ENCODE assay signal across 8 cellular contexts in the genomic region with DNA sequence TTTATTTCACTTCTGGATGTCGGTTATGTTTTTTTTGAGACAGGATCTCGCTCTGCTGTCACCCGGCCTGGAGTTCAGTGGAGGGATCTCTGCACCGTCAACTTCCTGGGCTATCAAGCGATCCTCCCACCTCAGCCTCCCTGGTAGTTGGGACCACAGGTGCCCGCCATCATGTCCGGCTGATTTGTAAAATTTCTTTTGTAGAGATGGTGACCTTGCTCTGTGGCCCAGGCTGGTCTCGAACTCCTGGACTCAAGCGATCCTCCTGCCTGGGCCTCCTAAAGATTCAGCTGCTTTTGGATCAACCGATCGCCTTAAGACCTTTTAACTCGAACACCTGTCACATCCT. TPM values are rescaled to one million over a fixed set of nuclear protein-coding genes. Genes with fewer than 3 reads are reported as not detected.
DNase-seq lines count a peak whose midpoint lies in the region; ATAC-seq, FAIRE-seq and TF ChIP-seq lines count a peak whose summit lies in the region.

No MANE protein-coding gene starts in this region.

- H3K4me3 ChIP-seq in BLaER1 treated with 17β-estradiol and CSF1 and Interleukin-3, amounts not matched to agents 10 nM and 100 nM = peak overlapping the region; percentile 81 to 98 (median 88)
- peak overlapping the region; percentile 99 for H3K4me3 ChIP-seq in suprapubic skin

- no peak for TF ChIP-seq EP300 in suprapubic skin (IDR thresholded peaks at IDR 0.05)

- TF ChIP-seq CTCF in suprapubic skin (IDR thresholded peaks at IDR 0.05) (no peak), D721Med (IDR thresholded peaks at IDR 0.05; ENCODE audit: insufficient read depth, missing control alignments) (no peak)

- peaks cover 30 to 53% (median 43%) of the 10 kb centered on the region in 10 experiments for H3K4me1 ChIP-seq in BLaER1 treated with 17β-estradiol and CSF1 and Interleukin-3, amounts not matched to agents 10 nM and 100 nM
- H3K4me1 ChIP-seq in suprapubic skin = peaks cover 35% of the 10 kb centered on the region

- peaks cover 6 to 15% of the 10 kb centered on the region in 2 donors for H3K9me3 Mint-ChIP-seq in activated naive CD4-positive, alpha-beta T cell treated with anti-CD3 and anti-CD28 coated beads, Interleukin-2, amount 50 U/mL, for 72 hours

- FAIRE-seq in D721Med (lab: Jason Lieb, UNC) = no peak

- H3K27ac Mint-ChIP-seq in activated naive CD4-positive, alpha-beta T cell treated with anti-CD3 and anti-CD28 coated beads, Interleukin-2, amount 50 U/mL, for 72 hours = peak overlapping the region; percentile 98 to 100

- no peaks in the 10 kb centered on the region for H3K27me3 ChIP-seq in BLaER1 treated with 17β-estradiol and CSF1 and Interleukin-3, amounts not matched to agents 10 nM and 100 nM
- H3K27me3 ChIP-seq in suprapubic skin = no peaks in the 10 kb centered on the region

- WGBS in suprapubic skin = 5% methylated on average over 11 of the region's 12 CpGs

- peak; percentile 0 for ATAC-seq in HG02642 (IDR thresholded peaks at IDR 0.05; ENCODE audit: poor library complexity, unreplicated experiment)
- no peak for ATAC-seq in activated naive CD4-positive, alpha-beta T cell treated with anti-CD3 and anti-CD28 coated beads, Interleukin-2, amount 50 U/mL, for 72 hours
- no peak for ATAC-seq in GM18519 (IDR thresholded peaks at IDR 0.05; ENCODE audit: low FRiP score, unreplicated experiment)

- H3K36me3 ChIP-seq in BLaER1 treated with 17β-estradiol and CSF1 and Interleukin-3, amounts not matched to agents 10 nM and 100 nM = peaks cover 13 to 41% (median 27%) of the 10 kb centered on the region in 11 experiments
- peaks cover 10% of the 10 kb centered on the region for H3K36me3 ChIP-seq in suprapubic skin

- peak overlapping the region; percentile 70 to 91 (median 86) for H3K4me2 ChIP-seq in BLaER1 treated with 17β-estradiol and CSF1 and Interleukin-3, amounts not matched to agents 10 nM and 100 nM

- peaks cover 9 to 18% (median 15%) of the 10 kb centered on the region in 11 experiments; a peak in 21 of 22 replicates for H3K9me3 ChIP-seq in BLaER1 treated with 17β-estradiol and CSF1 and Interleukin-3, amounts not matched to agents 10 nM and 100 nM (replicated peaks in 1 of 11)
- H3K9me3 ChIP-seq in suprapubic skin = no peaks in the 10 kb centered on the region

- peak overlapping the region; percentile 88 to 99 (median 94) for H3K9ac ChIP-seq in BLaER1 treated with 17β-estradiol and CSF1 and Interleukin-3, amounts not matched to agents 10 nM and 100 nM

- peaks cover 13 to 43% (median 37%) of the 10 kb centered on the region in 11 experiments; a peak in 19 of 22 replicates for H4K20me1 ChIP-seq in BLaER1 treated with 17β-estradiol and CSF1 and Interleukin-3, amounts not matched to agents 10 nM and 100 nM

- peak overlapping the region; percentile 87 to 97 (median 91) for H3K27ac ChIP-seq in BLaER1 treated with 17β-estradiol and CSF1 and Interleukin-3, amounts not matched to agents 10 nM and 100 nM
- H3K27ac ChIP-seq in suprapubic skin = peak overlapping the region; percentile 95

- no peak for DNase-seq in activated naive CD4-positive, alpha-beta T cell treated with anti-CD3 and anti-CD28 coated beads, Interleukin-2, amount 50 U/mL, for 72 hours (ENCODE audit: low spot score in 2 of 2)
- peak; percentile 41 for DNase-seq in kidney tubule cell (ENCODE audit: low spot score)
- no peak for DNase-seq in suprapubic skin (ENCODE audit: low spot score in 2 of 2)
- DNase-seq in D721Med (ENCODE audit: insufficient read length, low spot score) = no peak
- DNase-seq in SIG-M5 treated with dmso at 0.1 percent for 504 hours (lab: John Stamatoyannopoulos, UW; ENCODE audit: unreplicated experiment) = no peak

- no peak for TF ChIP-seq POLR2A in suprapubic skin (IDR thresholded peaks at IDR 0.05)

- H3K36me3 Mint-ChIP-seq in activated naive CD4-positive, alpha-beta T cell treated with anti-CD3 and anti-CD28 coated beads, Interleukin-2, amount 50 U/mL, for 72 hours = peaks cover 21 to 32% of the 10 kb centered on the region in 2 donors

RNA-seq across cellular contexts. Expression of gene RABGEF1, which starts 0.6 kb away (rescaled TPM):
- 10 to 100 TPM; 21.5 to 23.0 TPM for total RNA-seq in activated naive CD4-positive, alpha-beta T cell treated with anti-CD3 and anti-CD28 coated beads, Interleukin-2, amount 50 U/mL, for 72 hours
- 10 to 100 TPM; 37.2 to 72.4 (median 43.8) TPM for total RNA-seq in suprapubic skin
